24 cellular contexts compared by ENCODE assay signal in the genomic region with DNA sequence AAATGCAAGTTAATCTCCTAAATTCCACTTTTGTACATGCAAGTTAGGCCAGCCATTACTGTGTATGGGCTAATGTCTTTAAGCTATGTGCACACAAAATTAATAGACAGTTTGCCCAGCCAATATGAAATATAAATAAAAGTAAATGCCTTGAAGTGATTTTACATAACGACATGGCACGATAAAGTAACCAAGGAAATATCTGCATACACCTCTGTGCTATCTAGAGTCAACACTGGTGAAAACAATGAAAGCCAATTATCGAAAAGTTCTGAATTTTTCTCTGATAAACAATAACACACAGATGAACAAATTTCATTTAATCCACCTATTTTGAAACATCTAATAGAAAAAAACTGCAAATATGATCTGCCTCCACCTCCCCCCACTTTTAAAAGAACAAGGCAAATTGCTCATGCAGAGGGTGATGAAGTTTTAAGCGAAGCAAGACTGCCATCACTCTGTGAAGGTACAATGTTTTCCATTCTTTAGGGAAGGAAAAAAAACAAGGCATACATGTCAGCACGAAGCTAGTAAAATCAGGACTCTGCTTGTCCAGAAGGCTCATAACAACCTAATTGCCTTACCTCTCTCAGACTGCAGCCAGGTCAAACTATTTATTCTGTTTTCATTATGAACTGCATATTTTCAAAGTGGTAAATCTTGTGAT.
DNase-seq lines count a peak whose midpoint lies in the region; ATAC-seq, FAIRE-seq and TF ChIP-seq lines count a peak whose summit lies in the region.
"Had no signal": no experiment of that assay in that cellular context is flagged by ENCODE, and none has a peak within 500 bp of the region (broad histone marks: within the 10 kb centered on the region; RNA-seq: fewer than 3 reads in every experiment).

No MANE protein-coding gene starts in this region.

- DNase-seq in SK-N-MC (ENCODE audit: low read depth, low spot score) (no peak), foreskin keratinocyte (peak in 1 of 2 donors; percentile 42), neural progenitor cell (ENCODE audit: low spot score) (no peak), NCI-H446 (lab: John Stamatoyannopoulos, UW) (no peak), KG1 (lab: John Stamatoyannopoulos, UW) (no peak)
- DNase-seq: EL, Kasumi-1, midbrain, NCI-H1092, NCI-H2029, NCI-H510A treated with DMSO at 0.1 percent for 48 hours, ovary had no signal

- peak overlapping the region; percentile 66 for H2AFZ ChIP-seq in neural progenitor cell (replicated peaks)

- TF ChIP-seq CTCF in foreskin keratinocyte (conservative IDR thresholded peaks at IDR 0.05): peak; percentile 45
- TF ChIP-seq CTCF in neural progenitor cell (IDR thresholded peaks at IDR 0.05): no peak

- H3K9ac ChIP-seq in SK-N-MC (ENCODE audit: insufficient read length) (no peak overlapping the region), neural progenitor cell (no peak overlapping the region)
- H3K9ac ChIP-seq: BLaER1 treated with 17β-estradiol and CSF1 and Interleukin-3, amounts not matched to agents 10 nM and 100 nM had no signal

- no peaks in the 10 kb centered on the region for H4K20me1 ChIP-seq in neural progenitor cell (ENCODE audit: low read depth)
- H4K20me1 ChIP-seq: BLaER1 treated with 17β-estradiol and CSF1 and Interleukin-3, amounts not matched to agents 10 nM and 100 nM had no signal

- H3K27me3 Mint-ChIP-seq in neural progenitor cell (ENCODE audit: insufficient read depth, low read depth): peaks cover 4% of the 10 kb centered on the region

- H3K4me2 ChIP-seq in neural progenitor cell: peak overlapping the region; percentile 6
- H3K4me2 ChIP-seq: BLaER1 treated with 17β-estradiol and CSF1 and Interleukin-3, amounts not matched to agents 10 nM and 100 nM had no signal

- H3K4me3 ChIP-seq in SK-N-MC (peak overlapping the region; percentile 54; the same call in 1 of the 2 replicates), neural progenitor cell (no peak overlapping the region)
- H3K4me3 ChIP-seq: ascending aorta; BLaER1 treated with 17β-estradiol and CSF1 and Interleukin-3, amounts not matched to agents 10 nM and 100 nM; esophagus muscularis mucosa; ovary had no signal

- H3K4me1 ChIP-seq in foreskin keratinocyte: peaks cover 35% of the 10 kb centered on the region
- H3K4me1 ChIP-seq in neural progenitor cell: peaks cover 37% of the 10 kb centered on the region
- H3K4me1 ChIP-seq: esophagus muscularis mucosa had no signal

- FAIRE-seq in G401.6 (lab: Jason Lieb, UNC): peak; percentile 98
- FAIRE-seq: RCC 7860, urothelium cell line had no signal

- peaks cover 2% of the 10 kb centered on the region for H3K36me3 Mint-ChIP-seq in neural progenitor cell
- H3K36me3 Mint-ChIP-seq: activated naive CD8-positive, alpha-beta T cell; natural killer cell treated with Interleukin-12 subunit alpha and Interleukin-12 subunit beta and Interleukin-15 and Interleukin-18, amount 100 ng/mL, for 72 hours had no signal

- H3F3A ChIP-seq in neural progenitor cell (ENCODE audit: low read depth): peaks cover 7% of the 10 kb centered on the region

- H3K4me1 Mint-ChIP-seq in neural progenitor cell: peaks cover 39% of the 10 kb centered on the region

- no peaks in the 10 kb centered on the region for H3K79me2 ChIP-seq in neural progenitor cell (ENCODE audit: low read depth)

- no peaks in the 10 kb centered on the region for H3K9me3 ChIP-seq in SK-N-MC (ENCODE audit: low read depth, low read length)
- H3K9me3 ChIP-seq in neural progenitor cell (ENCODE audit: low read depth): no peaks in the 10 kb centered on the region
- H3K9me3 ChIP-seq: ascending aorta; BLaER1 treated with 17β-estradiol and CSF1 and Interleukin-3, amounts not matched to agents 10 nM and 100 nM; esophagus muscularis mucosa; ovary had no signal

- peak overlapping the region; percentile 15; the same call in 1 of the 2 replicates for H3K27ac ChIP-seq in SK-N-MC
- H3K27ac ChIP-seq in foreskin keratinocyte: no peak overlapping the region
- no peak overlapping the region for H3K27ac ChIP-seq in neural progenitor cell
- H3K27ac ChIP-seq: ascending aorta; BLaER1 treated with 17β-estradiol and CSF1 and Interleukin-3, amounts not matched to agents 10 nM and 100 nM; esophagus muscularis mucosa; ovary had no signal

- H3K27ac Mint-ChIP-seq in neural progenitor cell: peak overlapping the region; percentile 10
- H3K27ac Mint-ChIP-seq: activated naive CD8-positive, alpha-beta T cell; natural killer cell treated with Interleukin-12 subunit alpha and Interleukin-12 subunit beta and Interleukin-15 and Interleukin-18, amount 100 ng/mL, for 72 hours; T-helper 1 cell treated with Interleukin-12 subunit alpha and Interleukin-12 subunit beta and Interleukin-4 antibody, amounts not matched to agents 30 μg/mL and 1 μg/mL, for 36 hours had no signal

- ATAC-seq in foreskin keratinocyte (no peak), GM21515 (IDR thresholded peaks at IDR 0.05; ENCODE audit: unreplicated experiment) (no peak), HG03139 (IDR thresholded peaks at IDR 0.05; ENCODE audit: unreplicated experiment) (no peak)
- ATAC-seq: natural killer cell treated with Interleukin-12 subunit alpha and Interleukin-12 subunit beta and Interleukin-15 and Interleukin-18, amount 100 ng/mL, for 72 hours; sciatic nerve had no signal

- peaks cover 3% of the 10 kb centered on the region for H3K9me3 Mint-ChIP-seq in neural progenitor cell
- H3K9me3 Mint-ChIP-seq: natural killer cell treated with Interleukin-12 subunit alpha and Interleukin-12 subunit beta and Interleukin-15 and Interleukin-18, amount 100 ng/mL, for 72 hours; T-helper 1 cell treated with Interleukin-12 subunit alpha and Interleukin-12 subunit beta and Interleukin-4 antibody, amounts not matched to agents 30 μg/mL and 1 μg/mL, for 36 hours had no signal

- no peak overlapping the region for H3K4me3 Mint-ChIP-seq in neural progenitor cell
- H3K4me3 Mint-ChIP-seq: activated naive CD8-positive, alpha-beta T cell; natural killer cell treated with Interleukin-12 subunit alpha and Interleukin-12 subunit beta and Interleukin-15 and Interleukin-18, amount 100 ng/mL, for 72 hours; T-helper 1 cell treated with Interleukin-12 subunit alpha and Interleukin-12 subunit beta and Interleukin-4 antibody, amounts not matched to agents 30 μg/mL and 1 μg/mL, for 36 hours had no signal

- no peaks in the 10 kb centered on the region for H3K36me3 ChIP-seq in SK-N-MC (ENCODE audit: insufficient read depth, low read length)
- no peaks in the 10 kb centered on the region for H3K36me3 ChIP-seq in neural progenitor cell
- H3K36me3 ChIP-seq: ascending aorta; BLaER1 treated with 17β-estradiol and CSF1 and Interleukin-3, amounts not matched to agents 10 nM and 100 nM; esophagus muscularis mucosa; ovary had no signal

- H3K27me3 ChIP-seq in foreskin keratinocyte: no peaks in the 10 kb centered on the region
- H3K27me3 ChIP-seq in neural progenitor cell: no peaks in the 10 kb centered on the region
- H3K27me3 ChIP-seq: ascending aorta; BLaER1 treated with 17β-estradiol and CSF1 and Interleukin-3, amounts not matched to agents 10 nM and 100 nM; esophagus muscularis mucosa; ovary had no signal
